In the genomic region with DNA sequence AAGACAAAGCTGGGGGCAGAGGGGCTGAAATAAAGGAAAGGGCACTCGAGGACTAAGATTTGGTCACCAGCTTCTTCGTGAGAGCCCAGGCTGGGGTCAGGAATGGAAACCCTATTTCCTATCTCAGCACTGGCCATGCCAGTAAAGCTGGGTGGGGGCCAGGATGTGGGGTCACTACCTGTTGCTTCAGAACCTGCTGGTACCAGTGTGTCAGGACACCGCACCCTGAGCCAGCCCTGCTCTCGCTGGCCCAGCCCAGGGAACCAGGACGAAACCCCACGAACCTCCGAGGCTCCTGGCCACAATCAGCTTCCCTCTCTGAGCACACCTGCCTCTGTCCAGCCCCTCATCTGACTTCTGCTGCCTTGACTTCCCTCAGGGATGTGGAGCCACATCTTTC, we compare ENCODE assay signal across 38 cellular contexts. TPM values are rescaled to one million over a fixed set of nuclear protein-coding genes. Genes with fewer than 3 reads are reported as not detected.
"Had no signal": no experiment of that assay in that cellular context is flagged by ENCODE, and none has a peak within 500 bp of the region (broad histone marks: within the 10 kb centered on the region; RNA-seq: fewer than 3 reads in every experiment).

No MANE protein-coding gene starts in this region.

- H3K4me3 ChIP-seq: body of pancreas, MG63, PC-9 had no signal

- H3K36me3 ChIP-seq: breast epithelium, MG63, WERI-Rb-1 had no signal

- H3K4me1 Mint-ChIP-seq: activated CD4-positive, alpha-beta memory T cell treated with anti-CD3 and anti-CD28 coated beads, Interleukin-2, amount 10 ng/mL, durations not matched to agents 7 days and 5 days; activated CD8-positive, alpha-beta memory T cell treated with anti-CD3 and anti-CD28 coated beads, Interleukin-2, amount 10 ng/mL, durations not matched to agents 7 days and 5 days; activated naive CD4-positive, alpha-beta T cell treated with anti-CD3 and anti-CD28 coated beads, Interleukin-2, amount 50 U/mL, for 24 hours; activated naive CD8-positive, alpha-beta T cell treated with anti-CD3 and anti-CD28 coated beads, Interleukin-2, amount 10 ng/mL, durations not matched to agents 7 days and 5 days had no signal

- H3K27me3 ChIP-seq: body of pancreas, breast epithelium, MG63 had no signal

- H3K27ac Mint-ChIP-seq: activated CD4-positive, alpha-beta memory T cell treated with anti-CD3 and anti-CD28 coated beads, Interleukin-2, amount 10 ng/mL, durations not matched to agents 7 days and 5 days; activated CD8-positive, alpha-beta memory T cell treated with anti-CD3 and anti-CD28 coated beads, Interleukin-2, amount 10 ng/mL, durations not matched to agents 7 days and 5 days; activated naive CD4-positive, alpha-beta T cell treated with anti-CD3 and anti-CD28 coated beads, Interleukin-2, amount 50 U/mL, for 24 hours; activated naive CD8-positive, alpha-beta T cell treated with anti-CD3 and anti-CD28 coated beads, Interleukin-2, amount 10 ng/mL, durations not matched to agents 7 days and 5 days; activated T-helper 17 cell treated with anti-CD3 and anti-CD28 coated beads, Interleukin-2, amount 50 U/mL, for 72 hours had no signal

- ATAC-seq: activated CD8-positive, alpha-beta memory T cell treated with anti-CD3 and anti-CD28 coated beads, Interleukin-2, amount 10 ng/mL, durations not matched to agents 7 days and 5 days; activated T-helper 17 cell treated with anti-CD3 and anti-CD28 coated beads, Interleukin-2, amount 50 U/mL, for 72 hours; body of pancreas had no signal

- H3K27me3 Mint-ChIP-seq: activated naive CD4-positive, alpha-beta T cell treated with anti-CD3 and anti-CD28 coated beads, Interleukin-2, amount 50 U/mL, for 24 hours had no signal

- H3K27ac ChIP-seq: body of pancreas, PC-9, WERI-Rb-1 had no signal

- H3K36me3 Mint-ChIP-seq: activated CD8-positive, alpha-beta memory T cell treated with anti-CD3 and anti-CD28 coated beads, Interleukin-2, amount 10 ng/mL, durations not matched to agents 7 days and 5 days; activated naive CD4-positive, alpha-beta T cell treated with anti-CD3 and anti-CD28 coated beads, Interleukin-2, amount 50 U/mL, for 24 hours; activated naive CD8-positive, alpha-beta T cell treated with anti-CD3 and anti-CD28 coated beads, Interleukin-2, amount 10 ng/mL, durations not matched to agents 7 days and 5 days had no signal

- H3K4me3 Mint-ChIP-seq: activated CD4-positive, alpha-beta memory T cell treated with anti-CD3 and anti-CD28 coated beads, Interleukin-2, amount 10 ng/mL, durations not matched to agents 7 days and 5 days; activated CD8-positive, alpha-beta memory T cell treated with anti-CD3 and anti-CD28 coated beads, Interleukin-2, amount 10 ng/mL, durations not matched to agents 7 days and 5 days; activated naive CD4-positive, alpha-beta T cell treated with anti-CD3 and anti-CD28 coated beads, Interleukin-2, amount 50 U/mL, for 24 hours; activated naive CD8-positive, alpha-beta T cell treated with anti-CD3 and anti-CD28 coated beads, Interleukin-2, amount 10 ng/mL, durations not matched to agents 7 days and 5 days; activated T-helper 17 cell treated with anti-CD3 and anti-CD28 coated beads, Interleukin-2, amount 50 U/mL, for 72 hours had no signal

- H3K9me3 Mint-ChIP-seq: activated CD4-positive, alpha-beta memory T cell treated with anti-CD3 and anti-CD28 coated beads, Interleukin-2, amount 10 ng/mL, durations not matched to agents 7 days and 5 days; activated naive CD4-positive, alpha-beta T cell treated with anti-CD3 and anti-CD28 coated beads, Interleukin-2, amount 50 U/mL, for 24 hours; activated naive CD8-positive, alpha-beta T cell treated with anti-CD3 and anti-CD28 coated beads, Interleukin-2, amount 10 ng/mL, durations not matched to agents 7 days and 5 days; activated T-helper 17 cell treated with anti-CD3 and anti-CD28 coated beads, Interleukin-2, amount 50 U/mL, for 72 hours had no signal

- DNase-seq: activated CD4-positive, alpha-beta memory T cell treated with anti-CD3 and anti-CD28 coated beads, Interleukin-2, amount 10 ng/mL, durations not matched to agents 7 days and 5 days; activated CD4-positive, alpha-beta T cell treated with anti-CD3 and anti-CD28 coated beads for 1 hour; activated CD4-positive, alpha-beta T cell treated with anti-CD3 and anti-CD28 coated beads for 48 hours; activated CD4-positive, CD25-positive, alpha-beta regulatory T cell; activated CD8-positive, alpha-beta memory T cell treated with anti-CD3 and anti-CD28 coated beads for 24 hours; activated CD8-positive, alpha-beta memory T cell treated with anti-CD3 and anti-CD28 coated beads, Interleukin-2, amount 10 ng/mL, durations not matched to agents 7 days and 5 days; activated CD8-positive, alpha-beta memory T cell treated with anti-CD3 and anti-CD28 coated beads, Interleukin-2, amount 50 U/mL, for 48 hours; activated gamma-delta T cell; activated naive CD4-positive, alpha-beta T cell treated with Interleukin-2 at 50 U/mL for 16 hours; activated naive CD8-positive, alpha-beta T cell treated with anti-CD3 and anti-CD28 coated beads, Interleukin-2, amount 10 ng/mL, durations not matched to agents 7 days and 5 days; activated T-cell treated with anti-CD3 and anti-CD28 coated beads, Interleukin-2, amount 50 U/mL, for 48 hours; amygdala; body of pancreas; central memory CD4-positive, alpha-beta T cell; Kasumi-1; KG1; MG63; NCI-H1048; NCI-H1105 treated with DMSO at 0.1 percent for 48 hours; NCI-H1436; NCI-H1694; NCI-H2029; NCI-H345; NCI-H524 treated with DMSO at 0.1 percent for 48 hours; NCI-H748 treated with DMSO at 0.1 percent for 48 hours; NK-92 treated with Interleukin-12 subunit alpha and Interleukin-12 subunit beta, amount 100 ng/mL, for 24 hours; PC-9; Right ventricle myocardium superior; SW 1271; T-helper 1 cell; T1000; WERI-Rb-1 had no signal

RNA-seq across cellular contexts. Expression of gene CDSN, which starts 2.1 kb away (rescaled TPM):
- total RNA-seq: activated CD4-positive, alpha-beta memory T cell treated with anti-CD3 and anti-CD28 coated beads, Interleukin-2, amount 10 ng/mL, durations not matched to agents 7 days and 5 days; activated CD8-positive, alpha-beta memory T cell treated with anti-CD3 and anti-CD28 coated beads, Interleukin-2, amount 10 ng/mL, durations not matched to agents 7 days and 5 days; activated naive CD8-positive, alpha-beta T cell treated with anti-CD3 and anti-CD28 coated beads, Interleukin-2, amount 10 ng/mL, durations not matched to agents 7 days and 5 days; activated T-helper 17 cell treated with anti-CD3 and anti-CD28 coated beads, Interleukin-2, amount 50 U/mL, for 72 hours; body of pancreas; NCI-H460; Right ventricle myocardium superior; T-helper 2 cell treated with Interferon-gamma antibody and Interleukin-4, amounts not matched to agents 100 ng/mL and 5 ng/mL, for 36 hours had no signal

RNA-seq across cellular contexts. Expression of gene PSORS1C1, which starts 3.6 kb away (rescaled TPM):
- total RNA-seq: activated CD4-positive, alpha-beta memory T cell treated with anti-CD3 and anti-CD28 coated beads, Interleukin-2, amount 10 ng/mL, durations not matched to agents 7 days and 5 days; activated naive CD8-positive, alpha-beta T cell treated with anti-CD3 and anti-CD28 coated beads, Interleukin-2, amount 10 ng/mL, durations not matched to agents 7 days and 5 days; activated T-helper 17 cell treated with anti-CD3 and anti-CD28 coated beads, Interleukin-2, amount 50 U/mL, for 72 hours; T-helper 2 cell treated with Interferon-gamma antibody and Interleukin-4, amounts not matched to agents 100 ng/mL and 5 ng/mL, for 36 hours had no signal

RNA-seq across cellular contexts. Expression of gene C6orf15, which starts 5.8 kb away (rescaled TPM):
- total RNA-seq: activated CD4-positive, alpha-beta memory T cell treated with anti-CD3 and anti-CD28 coated beads, Interleukin-2, amount 10 ng/mL, durations not matched to agents 7 days and 5 days; activated CD8-positive, alpha-beta memory T cell treated with anti-CD3 and anti-CD28 coated beads, Interleukin-2, amount 10 ng/mL, durations not matched to agents 7 days and 5 days; activated naive CD8-positive, alpha-beta T cell treated with anti-CD3 and anti-CD28 coated beads, Interleukin-2, amount 10 ng/mL, durations not matched to agents 7 days and 5 days; activated T-helper 17 cell treated with anti-CD3 and anti-CD28 coated beads, Interleukin-2, amount 50 U/mL, for 72 hours; body of pancreas; NCI-H460; Right ventricle myocardium superior; T-helper 2 cell treated with Interferon-gamma antibody and Interleukin-4, amounts not matched to agents 100 ng/mL and 5 ng/mL, for 36 hours had no signal

RNA-seq across cellular contexts. Expression of gene PSORS1C2, which starts 20.7 kb away (rescaled TPM):
- total RNA-seq: activated CD4-positive, alpha-beta memory T cell treated with anti-CD3 and anti-CD28 coated beads, Interleukin-2, amount 10 ng/mL, durations not matched to agents 7 days and 5 days; activated CD8-positive, alpha-beta memory T cell treated with anti-CD3 and anti-CD28 coated beads, Interleukin-2, amount 10 ng/mL, durations not matched to agents 7 days and 5 days; activated naive CD8-positive, alpha-beta T cell treated with anti-CD3 and anti-CD28 coated beads, Interleukin-2, amount 10 ng/mL, durations not matched to agents 7 days and 5 days; activated T-helper 17 cell treated with anti-CD3 and anti-CD28 coated beads, Interleukin-2, amount 50 U/mL, for 72 hours; astrocyte; body of pancreas; breast epithelium; NCI-H460; PC-9; Right ventricle myocardium superior; T-helper 2 cell treated with Interferon-gamma antibody and Interleukin-4, amounts not matched to agents 100 ng/mL and 5 ng/mL, for 36 hours had no signal
